Comparison of ENCODE assay signal across 1 cellular context in genomic region chr6:30685157-30685976, GRCh38.
TF ChIP-seq lines count a peak whose summit lies in the region.

No MANE protein-coding gene starts in this region.

TF ChIP-seq in GM23338, 12 proteins besides CTCF, POLR2A, EP300 and RAD21 (continued from another document):
- TF ChIP-seq ZNF462 (CRISPR knock-in tag; IDR thresholded peaks at IDR 0.05) (no peak), STAT1 (IDR thresholded peaks at IDR 0.05; ENCODE audit: unreplicated experiment) (no peak), POLR2AphosphoS5 (IDR thresholded peaks at IDR 0.05; ENCODE audit: low read depth) (no peak), EZH2phosphoT487 (IDR thresholded peaks at IDR 0.05; ENCODE audit: unreplicated experiment) (no peak), ZNF114 (CRISPR knock-in tag; IDR thresholded peaks at IDR 0.05) (no peak), JUNB (IDR thresholded peaks at IDR 0.05; ENCODE audit: unreplicated experiment) (no peak), ETS1 (IDR thresholded peaks at IDR 0.05) (no peak), ZNF331 (CRISPR knock-in tag; IDR thresholded peaks at IDR 0.05; ENCODE audit: low read depth) (no peak), REST (IDR thresholded peaks at IDR 0.05; ENCODE audit: unreplicated experiment) (no peak), EZH2 (IDR thresholded peaks at IDR 0.05; ENCODE audit: low read depth, unreplicated experiment) (no peak)
